18 cellular contexts compared by ENCODE assay signal in genomic region chr19:49383598-49383997, GRCh38. TPM values are rescaled to one million over a fixed set of nuclear protein-coding genes. Genes with fewer than 3 reads are reported as not detected.
DNase-seq lines count a peak whose midpoint lies in the region; ATAC-seq, FAIRE-seq and TF ChIP-seq lines count a peak whose summit lies in the region.
"Had no signal": no experiment of that assay in that cellular context is flagged by ENCODE, and none has a peak within 500 bp of the region (broad histone marks: within the 10 kb centered on the region; RNA-seq: fewer than 3 reads in every experiment).

No MANE protein-coding gene starts in this region.

- TF ChIP-seq EP300 in HepG2 (IDR thresholded peaks at IDR 0.05; ENCODE audit: low read depth in 2 of 2, low read length in 2 of 2) (no peak), HepG2 (CRISPR knock-in tag; IDR thresholded peaks at IDR 0.05; ENCODE audit: borderline replicate concordance) (no peak)

- 42% methylated on average over 1 of the region's 1 CpG for WGBS in HepG2 (ENCODE audit: low lambda C conversion rate)
- WGBS in right lobe of liver (ENCODE audit: insufficient coverage, low coverage, low lambda C conversion rate, missing lambda C conversion rate): 0% methylated on average over 1 of the region's 1 CpG

- no peak overlapping the region for H2AFZ ChIP-seq in HepG2 (ENCODE audit: low read length)

- no peak for TF ChIP-seq RAD21 in HepG2 (CRISPR knock-in tag; IDR thresholded peaks at IDR 0.05)

- H3K4me3 ChIP-seq in HepG2 (replicated peaks in 1 of 3; ENCODE audit: insufficient read depth in 1 of 3, low read depth in 2 of 3, low read length in 3 of 3): no peak overlapping the region
- H3K4me3 ChIP-seq in right lobe of liver: no peak overlapping the region
- H3K4me3 ChIP-seq: GM12878 had no signal

- in situ Hi-C loops in HepG2 (cut with HindIII; ENCODE audit: extremely low pct_ligation_motif_present, low pct_unique_long_range_greater_than_20kb): no loop called here

- no peak overlapping the region for H3K9ac ChIP-seq in HepG2 (ENCODE audit: insufficient read depth, low read depth, low read length)

- no TSS peak for BruUV-seq in HepG2 (replicated peaks; lab: Mats Ljungman, UMichigan)

- TF ChIP-seq CTCF in HepG2 (CRISPR knock-in tag; IDR thresholded peaks at IDR 0.05) (no peak), right lobe of liver (IDR thresholded peaks at IDR 0.05) (no peak)

- H3K36me3 ChIP-seq in HepG2 (replicated peaks in 1 of 2; ENCODE audit: control insufficient read depth in 1 of 2, insufficient read depth in 2 of 2, low read length in 2 of 2) (no peaks in the 10 kb centered on the region), right lobe of liver (no peaks in the 10 kb centered on the region)
- H3K36me3 ChIP-seq: BE2C had no signal

- DNase-seq in HepG2 (ENCODE audit: low spot score) (no peak), right lobe of liver (no peak), NCI-H1092 treated with DMSO at 0.1 percent for 48 hours (lab: John Stamatoyannopoulos, UW) (no peak)
- no peak for DNase-seq in activated CD4-positive, alpha-beta T cell treated with anti-CD3 and anti-CD28 coated beads, Interleukin-2, amount 50 U/mL, for 1 hour
- DNase-seq: 8988T; BE2C; C1 segment of cervical spinal cord; CD4-positive, CD25-positive, alpha-beta regulatory T cell; CD8-positive, alpha-beta memory T cell; COR-L47; DMS 273 treated with DMSO at 0.1 percent for 48 hours; DMS53; DND-41; EL; GOT3; H9 had no signal

- no peaks in the 10 kb centered on the region for H3K79me2 ChIP-seq in HepG2 (ENCODE audit: insufficient read depth, low read length)

- H3K4me1 ChIP-seq in HepG2 (ENCODE audit: insufficient read depth, low read length) (no peaks in the 10 kb centered on the region), right lobe of liver (no peaks in the 10 kb centered on the region)
- H3K4me1 ChIP-seq: BE2C had no signal

- H3K9me3 ChIP-seq in HepG2 (ENCODE audit: low read length) (no peaks in the 10 kb centered on the region), right lobe of liver (peaks cover 0 to 3% (median 0%) of the 10 kb centered on the region in 4 donors)
- H3K9me3 ChIP-seq: BE2C had no signal

- intact Hi-C loops in HepG2 (cut with micrococcal nuclease; ENCODE audit: unreplicated experiment) (no loop called here), right lobe of liver (cut with DNase I) (no loop called here)

- ATAC-seq in HepG2 (no peak), right lobe of liver (no peak)
- ATAC-seq: GM12878 had no signal

- H3K27me3 ChIP-seq in HepG2 (ENCODE audit: control insufficient read depth in 1 of 2, insufficient read depth in 2 of 2, low read length in 2 of 2) (no peaks in the 10 kb centered on the region; a peak in 1 of 5 replicates), right lobe of liver (no peaks in the 10 kb centered on the region)
- H3K27me3 ChIP-seq: BE2C had no signal

- CTCF ChIA-PET in HepG2 (lab: Yijun Ruan, JAX; ENCODE audit: low intra/inter-chr PET ratio, low total read pairs): no interaction called here

- no peak for TF ChIP-seq POLR2A in HepG2 (IDR thresholded peaks at IDR 0.05; ENCODE audit: insufficient read depth in 1 of 2, low read depth in 2 of 2, low read length in 2 of 2)
- TF ChIP-seq POLR2A in right lobe of liver (IDR thresholded peaks at IDR 0.05): no peak

- H3K27ac ChIP-seq in HepG2 (ENCODE audit: extremely low read length, insufficient read depth, low read length) (no peak overlapping the region), right lobe of liver (no peak overlapping the region)

- H3K4me2 ChIP-seq in HepG2 (ENCODE audit: low read depth, low read length): no peak overlapping the region

- H4K20me1 ChIP-seq in HepG2 (ENCODE audit: insufficient read depth, low read length): no peaks in the 10 kb centered on the region

- POLR2A ChIA-PET in HepG2 (lab: Yijun Ruan, JAX): no interaction called here

- FAIRE-seq in HepG2 (lab: Jason Lieb, UNC): no peak
- FAIRE-seq: GM12878 had no signal

RNA-seq across cellular contexts. Expression of gene KASH5, which starts 4.5 kb away (rescaled TPM):
- total RNA-seq in HepG2 (2016; rRNA removed; fragmentation: Illumina TruSeq; extraction: Trizol) (not detected in 2 replicates), right lobe of liver (under 1 TPM in 1 of 6 experiments, not detected in 5; 0.32 TPM)
- not detected in 2 replicates for total RNA-seq in HepG2 (2016; cell fraction: cytosol; rRNA removed; fragmentation: Illumina TruSeq; extraction: Trizol; ENCODE audit: low read depth)
- not detected in 2 replicates for total RNA-seq in HepG2 (2016; cell fraction: insoluble cytoplasmic fraction; rRNA removed; fragmentation: Illumina TruSeq; extraction: Trizol)
- not detected in 2 replicates for total RNA-seq in HepG2 (2016; cell fraction: membrane; rRNA removed; fragmentation: Illumina TruSeq; extraction: Trizol)
- not detected in 2 replicates for total RNA-seq in HepG2 (2016; cell fraction: nucleus; rRNA removed; fragmentation: Illumina TruSeq; extraction: Trizol)
- polyA plus RNA-seq in HepG2 (2011; rRNA removed): not detected in 2 replicates
- polyA plus RNA-seq in HepG2 (2011; cell fraction: cytosol; rRNA removed): not detected in 2 replicates
- polyA plus RNA-seq in HepG2 (2011; cell fraction: nucleus; rRNA removed): not detected in 2 replicates
- polyA plus RNA-seq in HepG2 (2012): not detected in 2 replicates
- not detected in 2 replicates for polyA plus RNA-seq in HepG2 (2016; cell fraction: cytosol; fragmentation: Illumina TruSeq; extraction: Trizol; ENCODE audit: low read depth)
- not detected in 2 replicates for polyA plus RNA-seq in HepG2 (2016; cell fraction: insoluble cytoplasmic fraction; fragmentation: Illumina TruSeq; extraction: Trizol; ENCODE audit: low read depth)
- polyA plus RNA-seq in HepG2 (2016; cell fraction: membrane; fragmentation: Illumina TruSeq; extraction: Trizol; ENCODE audit: low read depth): not detected in 2 replicates
- not detected in 2 replicates for polyA plus RNA-seq in HepG2 (2016; cell fraction: nucleus; fragmentation: Illumina TruSeq; extraction: Trizol; ENCODE audit: insufficient read depth, low read depth)
- not detected in 2 replicates for polyA minus RNA-seq in HepG2 (2011; rRNA and poly(A)+ RNA removed; ENCODE audit: low replicate concordance)
- polyA minus RNA-seq in HepG2 (2011; cell fraction: cytosol; rRNA and poly(A)+ RNA removed): not detected in 2 replicates
- not detected in 2 replicates for polyA minus RNA-seq in HepG2 (2011; cell fraction: nucleus; rRNA and poly(A)+ RNA removed)
- total RNA-seq: CD4-positive, CD25-positive, alpha-beta regulatory T cell; G401; GM12878; H9 had no signal
- polyA plus RNA-seq: CD4-positive, CD25-positive, alpha-beta regulatory T cell; CD8-positive, alpha-beta memory T cell had no signal

RNA-seq across cellular contexts. Expression of gene DKKL1, which starts 19.9 kb away (rescaled TPM):
- 0.31 TPM in 1 of 2 replicates, not detected in the other for total RNA-seq in HepG2 (2016; rRNA removed; fragmentation: Illumina TruSeq; extraction: Trizol)
- not detected in 2 replicates for total RNA-seq in HepG2 (2016; cell fraction: cytosol; rRNA removed; fragmentation: Illumina TruSeq; extraction: Trizol; ENCODE audit: low read depth)
- total RNA-seq in HepG2 (2016; cell fraction: insoluble cytoplasmic fraction; rRNA removed; fragmentation: Illumina TruSeq; extraction: Trizol): 0.17 TPM in 1 of 2 replicates, not detected in the other
- total RNA-seq in HepG2 (2016; cell fraction: membrane; rRNA removed; fragmentation: Illumina TruSeq; extraction: Trizol): not detected in 2 replicates
- not detected in 2 replicates for total RNA-seq in HepG2 (2016; cell fraction: nucleus; rRNA removed; fragmentation: Illumina TruSeq; extraction: Trizol)
- 0.30 and 0.33 TPM in 2 replicates for polyA plus RNA-seq in HepG2 (2011; rRNA removed)
- polyA plus RNA-seq in HepG2 (2011; cell fraction: cytosol; rRNA removed): 0.13 and 0.24 TPM in 2 replicates
- polyA plus RNA-seq in HepG2 (2011; cell fraction: nucleus; rRNA removed): 0.16 and 0.45 TPM in 2 replicates
- polyA plus RNA-seq in HepG2 (2012): 0.29 TPM in 1 of 2 replicates, not detected in the other
- polyA plus RNA-seq in HepG2 (2016; cell fraction: cytosol; fragmentation: Illumina TruSeq; extraction: Trizol; ENCODE audit: low read depth): not detected in 2 replicates
- polyA plus RNA-seq in HepG2 (2016; cell fraction: insoluble cytoplasmic fraction; fragmentation: Illumina TruSeq; extraction: Trizol; ENCODE audit: low read depth): not detected in 2 replicates
- not detected in 2 replicates for polyA plus RNA-seq in HepG2 (2016; cell fraction: membrane; fragmentation: Illumina TruSeq; extraction: Trizol; ENCODE audit: low read depth)
- polyA plus RNA-seq in HepG2 (2016; cell fraction: nucleus; fragmentation: Illumina TruSeq; extraction: Trizol; ENCODE audit: insufficient read depth, low read depth): 1.0 TPM in 1 of 2 replicates, not detected in the other
- not detected in 2 replicates for polyA minus RNA-seq in HepG2 (2011; rRNA and poly(A)+ RNA removed; ENCODE audit: low replicate concordance)
- polyA minus RNA-seq in HepG2 (2011; cell fraction: cytosol; rRNA and poly(A)+ RNA removed): not detected in 2 replicates
- polyA minus RNA-seq in HepG2 (2011; cell fraction: nucleus; rRNA and poly(A)+ RNA removed): not detected in 2 replicates
- not detected for total RNA-seq in right lobe of liver
- total RNA-seq: CD4-positive, CD25-positive, alpha-beta regulatory T cell; CD8-positive, alpha-beta memory T cell; GM12878 had no signal
- polyA plus RNA-seq: CD4-positive, CD25-positive, alpha-beta regulatory T cell; CD8-positive, alpha-beta memory T cell; GM12878 had no signal

RNA-seq across cellular contexts. Expression of gene TEAD2, which starts 21.4 kb away (rescaled TPM):
- 12.1 and 12.5 TPM in 2 replicates for total RNA-seq in HepG2 (2016; rRNA removed; fragmentation: Illumina TruSeq; extraction: Trizol)
- 11.8 and 12.3 TPM in 2 replicates for total RNA-seq in HepG2 (2016; cell fraction: cytosol; rRNA removed; fragmentation: Illumina TruSeq; extraction: Trizol; ENCODE audit: low read depth)
- total RNA-seq in HepG2 (2016; cell fraction: insoluble cytoplasmic fraction; rRNA removed; fragmentation: Illumina TruSeq; extraction: Trizol): 9.2 and 11.2 TPM in 2 replicates
- total RNA-seq in HepG2 (2016; cell fraction: membrane; rRNA removed; fragmentation: Illumina TruSeq; extraction: Trizol): 23.3 and 24.4 TPM in 2 replicates
- 7.1 and 8.2 TPM in 2 replicates for total RNA-seq in HepG2 (2016; cell fraction: nucleus; rRNA removed; fragmentation: Illumina TruSeq; extraction: Trizol)
- 10.4 and 10.8 TPM in 2 replicates for polyA plus RNA-seq in HepG2 (2011; rRNA removed)
- polyA plus RNA-seq in HepG2 (2011; cell fraction: cytosol; rRNA removed): 9.2 and 9.3 TPM in 2 replicates
- polyA plus RNA-seq in HepG2 (2011; cell fraction: nucleus; rRNA removed): 10.2 and 11.2 TPM in 2 replicates
- polyA plus RNA-seq in HepG2 (2012): 7.3 and 7.6 TPM in 2 replicates
- 15.6 and 17.1 TPM in 2 replicates for polyA plus RNA-seq in HepG2 (2016; cell fraction: cytosol; fragmentation: Illumina TruSeq; extraction: Trizol; ENCODE audit: low read depth)
- polyA plus RNA-seq in HepG2 (2016; cell fraction: insoluble cytoplasmic fraction; fragmentation: Illumina TruSeq; extraction: Trizol; ENCODE audit: low read depth): 12.6 and 13.8 TPM in 2 replicates
- 23.9 and 26.3 TPM in 2 replicates for polyA plus RNA-seq in HepG2 (2016; cell fraction: membrane; fragmentation: Illumina TruSeq; extraction: Trizol; ENCODE audit: low read depth)
- polyA plus RNA-seq in HepG2 (2016; cell fraction: nucleus; fragmentation: Illumina TruSeq; extraction: Trizol; ENCODE audit: insufficient read depth, low read depth): 13.0 and 14.8 TPM in 2 replicates
- 22.0 and 36.3 TPM in 2 replicates for polyA minus RNA-seq in HepG2 (2011; rRNA and poly(A)+ RNA removed; ENCODE audit: low replicate concordance)
- 4.6 and 8.0 TPM in 2 replicates for polyA minus RNA-seq in HepG2 (2011; cell fraction: cytosol; rRNA and poly(A)+ RNA removed)
- polyA minus RNA-seq in HepG2 (2011; cell fraction: nucleus; rRNA and poly(A)+ RNA removed): 5.3 and 5.8 TPM in 2 replicates
- 1 to 10 TPM; 3.3 to 8.9 (median 5.3) TPM for total RNA-seq in right lobe of liver
- total RNA-seq: CD4-positive, CD25-positive, alpha-beta regulatory T cell; CD8-positive, alpha-beta memory T cell had no signal
- polyA plus RNA-seq: CD4-positive, CD25-positive, alpha-beta regulatory T cell; CD8-positive, alpha-beta memory T cell had no signal

RNA-seq across cellular contexts. Expression of gene PTH2, which starts 39.6 kb away (rescaled TPM):
- total RNA-seq in HepG2 (2016; rRNA removed; fragmentation: Illumina TruSeq; extraction: Trizol): not detected in 2 replicates
- total RNA-seq in HepG2 (2016; cell fraction: cytosol; rRNA removed; fragmentation: Illumina TruSeq; extraction: Trizol; ENCODE audit: low read depth): not detected in 2 replicates
- not detected in 2 replicates for total RNA-seq in HepG2 (2016; cell fraction: insoluble cytoplasmic fraction; rRNA removed; fragmentation: Illumina TruSeq; extraction: Trizol)
- total RNA-seq in HepG2 (2016; cell fraction: membrane; rRNA removed; fragmentation: Illumina TruSeq; extraction: Trizol): not detected in 2 replicates
- total RNA-seq in HepG2 (2016; cell fraction: nucleus; rRNA removed; fragmentation: Illumina TruSeq; extraction: Trizol): not detected in 2 replicates
- polyA plus RNA-seq in HepG2 (2011; rRNA removed): not detected in 2 replicates
- polyA plus RNA-seq in HepG2 (2011; cell fraction: cytosol; rRNA removed): not detected in 2 replicates
- polyA plus RNA-seq in HepG2 (2011; cell fraction: nucleus; rRNA removed): not detected in 2 replicates
- polyA plus RNA-seq in HepG2 (2012): not detected in 2 replicates
- polyA plus RNA-seq in HepG2 (2016; cell fraction: cytosol; fragmentation: Illumina TruSeq; extraction: Trizol; ENCODE audit: low read depth): not detected in 2 replicates
- not detected in 2 replicates for polyA plus RNA-seq in HepG2 (2016; cell fraction: insoluble cytoplasmic fraction; fragmentation: Illumina TruSeq; extraction: Trizol; ENCODE audit: low read depth)
- not detected in 2 replicates for polyA plus RNA-seq in HepG2 (2016; cell fraction: membrane; fragmentation: Illumina TruSeq; extraction: Trizol; ENCODE audit: low read depth)
- polyA plus RNA-seq in HepG2 (2016; cell fraction: nucleus; fragmentation: Illumina TruSeq; extraction: Trizol; ENCODE audit: insufficient read depth, low read depth): not detected in 2 replicates
- not detected in 2 replicates for polyA minus RNA-seq in HepG2 (2011; rRNA and poly(A)+ RNA removed; ENCODE audit: low replicate concordance)
- polyA minus RNA-seq in HepG2 (2011; cell fraction: cytosol; rRNA and poly(A)+ RNA removed): not detected in 2 replicates
- polyA minus RNA-seq in HepG2 (2011; cell fraction: nucleus; rRNA and poly(A)+ RNA removed): not detected in 2 replicates
- not detected for total RNA-seq in right lobe of liver
- total RNA-seq: CD4-positive, CD25-positive, alpha-beta regulatory T cell; CD8-positive, alpha-beta memory T cell; G401; GM12878 had no signal
- polyA plus RNA-seq: CD4-positive, CD25-positive, alpha-beta regulatory T cell; CD8-positive, alpha-beta memory T cell; GM12878 had no signal

RNA-seq across cellular contexts. Expression of gene GFY, which starts 41.6 kb away (rescaled TPM):
- total RNA-seq in HepG2 (2016; rRNA removed; fragmentation: Illumina TruSeq; extraction: Trizol) (not detected in 2 replicates), right lobe of liver (not detected)
- total RNA-seq in HepG2 (2016; cell fraction: cytosol; rRNA removed; fragmentation: Illumina TruSeq; extraction: Trizol; ENCODE audit: low read depth): not detected in 2 replicates
- total RNA-seq in HepG2 (2016; cell fraction: insoluble cytoplasmic fraction; rRNA removed; fragmentation: Illumina TruSeq; extraction: Trizol): not detected in 2 replicates
- total RNA-seq in HepG2 (2016; cell fraction: membrane; rRNA removed; fragmentation: Illumina TruSeq; extraction: Trizol): not detected in 2 replicates
- total RNA-seq in HepG2 (2016; cell fraction: nucleus; rRNA removed; fragmentation: Illumina TruSeq; extraction: Trizol): not detected in 2 replicates
- polyA plus RNA-seq in HepG2 (2011; rRNA removed): not detected in 2 replicates
- polyA plus RNA-seq in HepG2 (2011; cell fraction: cytosol; rRNA removed): not detected in 2 replicates
- polyA plus RNA-seq in HepG2 (2011; cell fraction: nucleus; rRNA removed): not detected in 2 replicates
- not detected in 2 replicates for polyA plus RNA-seq in HepG2 (2012)
- not detected in 2 replicates for polyA plus RNA-seq in HepG2 (2016; cell fraction: cytosol; fragmentation: Illumina TruSeq; extraction: Trizol; ENCODE audit: low read depth)
- polyA plus RNA-seq in HepG2 (2016; cell fraction: insoluble cytoplasmic fraction; fragmentation: Illumina TruSeq; extraction: Trizol; ENCODE audit: low read depth): not detected in 2 replicates
- polyA plus RNA-seq in HepG2 (2016; cell fraction: membrane; fragmentation: Illumina TruSeq; extraction: Trizol; ENCODE audit: low read depth): not detected in 2 replicates
- not detected in 2 replicates for polyA plus RNA-seq in HepG2 (2016; cell fraction: nucleus; fragmentation: Illumina TruSeq; extraction: Trizol; ENCODE audit: insufficient read depth, low read depth)
- not detected in 2 replicates for polyA minus RNA-seq in HepG2 (2011; rRNA and poly(A)+ RNA removed; ENCODE audit: low replicate concordance)
- polyA minus RNA-seq in HepG2 (2011; cell fraction: cytosol; rRNA and poly(A)+ RNA removed): not detected in 2 replicates
- polyA minus RNA-seq in HepG2 (2011; cell fraction: nucleus; rRNA and poly(A)+ RNA removed): not detected in 2 replicates
- total RNA-seq: CD4-positive, CD25-positive, alpha-beta regulatory T cell; CD8-positive, alpha-beta memory T cell; GM12878 had no signal
- polyA plus RNA-seq: CD4-positive, CD25-positive, alpha-beta regulatory T cell; CD8-positive, alpha-beta memory T cell had no signal
